Comparison of ENCODE assay signal across 8 cellular contexts in the genomic region with DNA sequence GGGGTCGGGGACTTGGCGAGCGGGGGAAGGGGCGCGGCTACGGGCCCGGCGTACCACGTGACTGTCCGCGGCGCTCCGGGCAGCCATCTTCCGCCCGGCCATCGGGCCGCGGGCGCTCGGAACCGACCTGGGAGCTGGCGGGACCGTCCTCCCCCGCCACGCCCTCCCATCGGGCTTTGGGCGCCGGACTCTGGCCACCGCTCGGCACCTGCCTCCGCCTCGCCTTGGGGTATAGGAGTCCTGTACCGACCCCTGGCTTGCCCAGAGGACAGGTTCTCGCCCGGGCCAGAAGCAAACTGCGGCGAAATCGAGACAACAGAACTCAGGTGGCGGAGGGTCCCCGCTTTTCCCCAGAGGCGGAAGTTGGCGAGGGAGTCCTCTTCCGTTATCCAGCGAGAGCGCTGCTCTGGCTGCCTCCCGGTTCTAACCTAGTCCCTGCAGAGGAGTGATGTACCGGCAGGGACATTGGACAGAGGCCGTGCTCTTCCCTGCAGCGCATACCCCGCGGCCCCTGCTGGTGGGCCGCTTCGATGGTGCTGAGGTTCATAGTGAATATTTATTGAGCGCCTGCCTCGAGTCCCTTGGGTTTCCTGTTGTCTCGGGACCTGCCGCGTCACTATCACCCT. TPM values are rescaled to one million over a fixed set of nuclear protein-coding genes. Genes with fewer than 3 reads are reported as not detected.
A peak's percentile ranks its signal among the peaks of the same experiment; 100 is the strongest.
DNase-seq lines count a peak whose midpoint lies in the region; ATAC-seq, FAIRE-seq and TF ChIP-seq lines count a peak whose summit lies in the region.

No MANE protein-coding gene starts in this region.

- H3K4me1 ChIP-seq in small intestine (ENCODE audit: control insufficient read depth in 2 of 2, insufficient read depth in 1 of 2, low read depth in 1 of 2, low read length in 1 of 2), result no peaks in the 10 kb centered on the region

- DNase-seq in 8988T, result peak; percentile 73
- peak; percentile 87 for DNase-seq in GM13976 (ENCODE audit: low spot score)
- peak; percentile 46 for DNase-seq in NCI-H128 (lab: John Stamatoyannopoulos, UW; ENCODE audit: unreplicated experiment)
- DNase-seq in UCSD-AML1 (lab: John Stamatoyannopoulos, UW; ENCODE audit: unreplicated experiment), result peak; percentile 94
- peak; percentile 77 to 86 for DNase-seq in T47D (ENCODE audit: low read depth in 1 of 2, low spot score in 1 of 2)
- DNase-seq in iPS-NIHi11 (ENCODE audit: low spot score), result peak; percentile 85
- DNase-seq in small intestine, result peak; percentile 85

- no peaks in the 10 kb centered on the region for H3K27me3 ChIP-seq in small intestine (ENCODE audit: control insufficient read depth in 2 of 2, insufficient read depth in 2 of 2, low read length in 2 of 2)

- no peak for FAIRE-seq in small intestine (lab: Jason Lieb, UNC)

- TF ChIP-seq CTCF in GM13976 (IDR thresholded peaks at IDR 0.05; ENCODE audit: borderline replicate concordance, control extremely low read depth, extremely low read depth, insufficient read depth, missing control alignments), result peak; percentile 40

- peak overlapping the region; percentile 71 to 87 for H3K4me3 ChIP-seq in small intestine (ENCODE audit: low read depth in 1 of 2, low read length in 2 of 2)

- WGBS in small intestine, 3 donors, result 0 to 1% (median 0%) methylated on average over 43 to 58 of the region's 58 CpGs

- peak; percentile 43 for ATAC-seq in HG02763 (IDR thresholded peaks at IDR 0.05; ENCODE audit: unreplicated experiment)

- H3K27ac ChIP-seq in small intestine (ENCODE audit: low read depth in 1 of 2, low read length in 1 of 2), result peak overlapping the region; percentile 92 to 98

- in situ Hi-C loops in GM13976 (cut with MboI; ENCODE audit: low sequenced_read_pairs, unreplicated experiment) (no loop called here), T47D (cut with HindIII; ENCODE audit: low pct_unique_long_range_greater_than_20kb, low sequenced_read_pairs) (no loop called here)

- H3K36me3 ChIP-seq in small intestine (ENCODE audit: control insufficient read depth in 2 of 2, insufficient read depth in 2 of 2, low read length in 2 of 2), result peaks cover 0 to 4% of the 10 kb centered on the region in 2 donors

- no peaks in the 10 kb centered on the region for H3K9me3 ChIP-seq in small intestine (ENCODE audit: control insufficient read depth, low read depth)

RNA-seq across cellular contexts. Expression of a gene that starts 1.2 kb away (rescaled TPM):
- 10 to 100 TPM in 2 of 3 donors, 1 to 10 TPM in 1; 7.6 to 12.3 (median 10.5) TPM for polyA plus RNA-seq in small intestine

Comparison
In these comparisons a context has a peak if more than half of its experiments do, and no peak if none do; other contexts are left out.
1. Peak in every context shown above with its lines: DNase-seq, ATAC-seq, H3K4me3 ChIP-seq and H3K27ac ChIP-seq.